ENCODE assay signal across 35 cellular contexts in genomic region chr7:138524259-138524658, GRCh38.
"Had no signal": no experiment of that assay in that cellular context is flagged by ENCODE, and none has a peak within 500 bp of the region (broad histone marks: within the 10 kb centered on the region; RNA-seq: fewer than 3 reads in every experiment).

No MANE protein-coding gene starts in this region.

- H3K4me1 Mint-ChIP-seq: activated CD4-positive, alpha-beta memory T cell treated with anti-CD3 and anti-CD28 coated beads, Interleukin-2, amount 10 ng/mL, durations not matched to agents 7 days and 5 days; activated CD8-positive, alpha-beta memory T cell treated with anti-CD3 and anti-CD28 coated beads, Interleukin-2, amount 10 ng/mL, durations not matched to agents 7 days and 5 days; activated naive CD4-positive, alpha-beta T cell treated with anti-CD3 and anti-CD28 coated beads, Interleukin-2, amount 10 ng/mL, durations not matched to agents 7 days and 5 days; activated naive CD8-positive, alpha-beta T cell treated with anti-CD3 and anti-CD28 coated beads, Interleukin-2, amount 50 U/mL, for 24 hours had no signal

- H3K4me2 ChIP-seq: KMS-11 had no signal

- H3K9ac ChIP-seq: KMS-11 had no signal

- ATAC-seq: activated CD8-positive, alpha-beta memory T cell treated with anti-CD3 and anti-CD28 coated beads, Interleukin-2, amount 10 ng/mL, durations not matched to agents 7 days and 5 days; activated naive CD8-positive, alpha-beta T cell treated with anti-CD3 and anti-CD28 coated beads, Interleukin-2, amount 50 U/mL, for 24 hours; PC-3; Right ventricle myocardium inferior had no signal

- FAIRE-seq: bronchial epithelial cell had no signal

- H3K27ac ChIP-seq: KMS-11, Peyer's patch, RWPE1, WERI-Rb-1 had no signal

- H3K27me3 ChIP-seq: Peyer's patch had no signal

- DNase-seq: activated CD4-positive, alpha-beta memory T cell treated with anti-CD3 and anti-CD28 coated beads, Interleukin-2, amount 10 ng/mL, durations not matched to agents 7 days and 5 days; activated CD4-positive, alpha-beta T cell treated with anti-CD3 and anti-CD28 coated beads for 1 hour; activated CD4-positive, alpha-beta T cell treated with anti-CD3 and anti-CD28 coated beads for 48 hours; activated CD4-positive, CD25-positive, alpha-beta regulatory T cell; activated CD8-positive, alpha-beta memory T cell treated with anti-CD3 and anti-CD28 coated beads for 24 hours; activated CD8-positive, alpha-beta memory T cell treated with anti-CD3 and anti-CD28 coated beads, Interleukin-2, amount 10 ng/mL, durations not matched to agents 7 days and 5 days; activated CD8-positive, alpha-beta memory T cell treated with anti-CD3 and anti-CD28 coated beads, Interleukin-2, amount 50 U/mL, for 48 hours; activated effector memory CD4-positive, alpha-beta T cell treated with Interleukin-2 at 50 U/mL for 16 hours; activated naive CD4-positive, alpha-beta T cell treated with anti-CD3 and anti-CD28 coated beads, Interleukin-2, amount 10 ng/mL, durations not matched to agents 7 days and 5 days; activated naive CD8-positive, alpha-beta T cell treated with anti-CD3 and anti-CD28 coated beads, Interleukin-2, amount 50 U/mL, for 24 hours; activated T-cell treated with anti-CD3 and anti-CD28 coated beads, Interleukin-2, amount 50 U/mL, for 48 hours; anterior cingulate cortex; MM.1S; MV-4-11; NCI-H1092; NCI-H1436 treated with DMSO at 0.1 percent for 48 hours; NCI-H1694 treated with DMSO at 0.1 percent for 48 hours; NCI-H2029; NCI-H345; NCI-H524 treated with DMSO at 0.1 percent for 48 hours; NCI-H748 treated with DMSO at 0.1 percent for 48 hours; NK-92 treated with Interleukin-12 subunit alpha and Interleukin-12 subunit beta, amount 100 ng/mL, for 24 hours; PC-3; Peyer's patch; SW 1271; T-helper 1 cell; T-helper 2 cell; T-helper 9 cell; WERI-Rb-1 had no signal

- H3K4me3 Mint-ChIP-seq: activated CD4-positive, alpha-beta memory T cell treated with anti-CD3 and anti-CD28 coated beads, Interleukin-2, amount 10 ng/mL, durations not matched to agents 7 days and 5 days; activated CD8-positive, alpha-beta memory T cell treated with anti-CD3 and anti-CD28 coated beads, Interleukin-2, amount 10 ng/mL, durations not matched to agents 7 days and 5 days; activated naive CD4-positive, alpha-beta T cell treated with anti-CD3 and anti-CD28 coated beads, Interleukin-2, amount 10 ng/mL, durations not matched to agents 7 days and 5 days; activated naive CD8-positive, alpha-beta T cell; activated naive CD8-positive, alpha-beta T cell treated with anti-CD3 and anti-CD28 coated beads, Interleukin-2, amount 50 U/mL, for 24 hours; brain had no signal

- H3K4me3 ChIP-seq: Peyer's patch had no signal

- H3K4me1 ChIP-seq: Peyer's patch had no signal

- H3K27ac Mint-ChIP-seq: activated CD4-positive, alpha-beta memory T cell treated with anti-CD3 and anti-CD28 coated beads, Interleukin-2, amount 10 ng/mL, durations not matched to agents 7 days and 5 days; activated CD8-positive, alpha-beta memory T cell treated with anti-CD3 and anti-CD28 coated beads, Interleukin-2, amount 10 ng/mL, durations not matched to agents 7 days and 5 days; activated naive CD4-positive, alpha-beta T cell treated with anti-CD3 and anti-CD28 coated beads, Interleukin-2, amount 10 ng/mL, durations not matched to agents 7 days and 5 days; activated naive CD8-positive, alpha-beta T cell; activated naive CD8-positive, alpha-beta T cell treated with anti-CD3 and anti-CD28 coated beads, Interleukin-2, amount 50 U/mL, for 24 hours; brain had no signal

- H3K27me3 Mint-ChIP-seq: activated CD4-positive, alpha-beta memory T cell treated with anti-CD3 and anti-CD28 coated beads, Interleukin-2, amount 10 ng/mL, durations not matched to agents 7 days and 5 days; activated CD8-positive, alpha-beta memory T cell treated with anti-CD3 and anti-CD28 coated beads, Interleukin-2, amount 10 ng/mL, durations not matched to agents 7 days and 5 days; activated naive CD4-positive, alpha-beta T cell treated with anti-CD3 and anti-CD28 coated beads, Interleukin-2, amount 10 ng/mL, durations not matched to agents 7 days and 5 days; activated naive CD8-positive, alpha-beta T cell; activated naive CD8-positive, alpha-beta T cell treated with anti-CD3 and anti-CD28 coated beads, Interleukin-2, amount 50 U/mL, for 24 hours; brain had no signal
